Comparison of ENCODE assay signal across 22 cellular contexts in genomic region chr5:144102979-144103378, GRCh38.
"Had no signal": no experiment of that assay in that cellular context is flagged by ENCODE, and none has a peak within 500 bp of the region (broad histone marks: within the 10 kb centered on the region; RNA-seq: fewer than 3 reads in every experiment).

No MANE protein-coding gene starts in this region.

- H3K36me3 Mint-ChIP-seq: IgD-negative memory B cell, T-cell had no signal

- H3K9me3 Mint-ChIP-seq: T-cell; T-helper 1 cell treated with Interleukin-12 subunit alpha and Interleukin-12 subunit beta and Interleukin-4 antibody, amounts not matched to agents 30 μg/mL and 1 μg/mL, for 36 hours had no signal

- DNase-seq: MV-4-11, NCI-H1048, NCI-H1105, NCI-H1436 treated with DMSO at 0.1 percent for 48 hours, NCI-H1694, NCI-H187 treated with DMSO at 0.1 percent for 48 hours, NCI-H2029 treated with DMSO at 0.1 percent for 48 hours, NCI-H2171, NCI-H226, NCI-H446, NCI-H510A, NCI-H524 treated with DMSO at 0.1 percent for 48 hours, SHP77, SK-N-SH, SW 1271, T-cell had no signal

- ATAC-seq: HepG2, K562, Panc1, T-cell had no signal

- H3K4me3 ChIP-seq: K562 had no signal

- H3K27ac Mint-ChIP-seq: IgD-negative memory B cell; T-cell; T-helper 1 cell treated with Interleukin-12 subunit alpha and Interleukin-12 subunit beta and Interleukin-4 antibody, amounts not matched to agents 30 μg/mL and 1 μg/mL, for 36 hours had no signal

- H3K4me2 ChIP-seq: SK-N-SH had no signal

- H3K4me1 Mint-ChIP-seq: IgD-negative memory B cell, T-cell had no signal

- H3K9me3 ChIP-seq: SK-N-SH had no signal

- H3K27ac ChIP-seq: RWPE1 had no signal

- H3K27me3 Mint-ChIP-seq: IgD-negative memory B cell, T-cell had no signal

- H3K9ac ChIP-seq: SK-N-SH had no signal

- FAIRE-seq: HepG2, K562 had no signal

- H3K4me3 Mint-ChIP-seq: IgD-negative memory B cell; T-cell; T-helper 1 cell treated with Interleukin-12 subunit alpha and Interleukin-12 subunit beta and Interleukin-4 antibody, amounts not matched to agents 30 μg/mL and 1 μg/mL, for 36 hours had no signal
